Comparison of ENCODE assay signal across 8 cellular contexts in genomic region chr10:6163364-6164270, GRCh38. TPM values are rescaled to one million over a fixed set of nuclear protein-coding genes. Genes with fewer than 3 reads are reported as not detected.
DNase-seq lines count a peak whose midpoint lies in the region; ATAC-seq, FAIRE-seq and TF ChIP-seq lines count a peak whose summit lies in the region.

No MANE protein-coding gene starts in this region.

- H3K9me3 ChIP-seq in A549: no peaks in the 10 kb centered on the region

- ATAC-seq in A549 (peak; percentile 97 to 99), GM18520 (IDR thresholded peaks at IDR 0.05; ENCODE audit: unreplicated experiment) (peak; percentile 92), HG03060 (IDR thresholded peaks at IDR 0.05; ENCODE audit: low read depth, unreplicated experiment) (peak; percentile 42)

- no peak for FAIRE-seq in A549 (lab: Jason Lieb, UNC)

- WGBS in A549 (ENCODE audit: missing lambda C conversion rate): 15% methylated on average over 19 of the region's 91 CpGs

- H3K4me1 ChIP-seq in A549: peaks cover 16% of the 10 kb centered on the region; the same call in 1 of the 3 replicates

- TF ChIP-seq EP300 in A549 (IDR thresholded peaks at IDR 0.05): no peak

- POLR2A ChIA-PET in A549 (lab: Yijun Ruan, JAX): interaction anchor here (0.6 to 1.7 kb wide), 12 partner anchors 9 to 446 kb away, joined by 3 to 25 read pairs (median 4); partner anchors contain the start of genes ANKRD16, FBH1, GDI2 and PFKFB3

- peak; percentile 61 for TF ChIP-seq POLR2A in A549 (IDR thresholded peaks at IDR 0.05; ENCODE audit: low read length)

- CTCF ChIA-PET in A549 (lab: Yijun Ruan, JAX): interaction anchor here (0.7 to 2.7 kb wide), 7 partner anchors 12 to 243 kb away, joined by 3 to 15 read pairs (median 6); partner anchors contain the start of gene PFKFB3

- H3K27ac ChIP-seq in A549 (peak overlapping the region; percentile 87 to 94), cingulate gyrus (ENCODE audit: low read depth, low read length) (peak overlapping the region; percentile 88)

- H3K4me2 ChIP-seq in A549: peak overlapping the region; percentile 93

- DNase-seq in A549 (ENCODE audit: low read depth in 1 of 2, low spot score in 1 of 2) (peak; percentile 80 to 89), NCI-H226 (peak; percentile 67), left kidney (ENCODE audit: low read depth, low spot score) (peak; percentile 96)
- peak; percentile 85 to 89 for DNase-seq in activated CD4-positive, alpha-beta T cell treated with anti-CD3 and anti-CD28 coated beads for 24 hours (ENCODE audit: low read depth in 2 of 2)
- DNase-seq in stimulated activated CD4-positive, alpha-beta T cell treated with anti-CD3 and anti-CD28 coated beads, Interleukin-2, amount 100 ng/mL, for 24 hours: peak; percentile 94 to 95

- TF ChIP-seq RAD21 in A549 (conservative IDR thresholded peaks at IDR 0.05 in 1 of 2, IDR thresholded peaks at IDR 0.05 in 1 of 2): no peak

- H3K4me3 ChIP-seq in A549: peak overlapping the region; percentile 100

- no peak for TF ChIP-seq CTCF in A549 (IDR thresholded peaks at IDR 0.05)

TF ChIP-seq in A549, 52 proteins besides CTCF, POLR2A, EP300 and RAD21 (continues in another document):
- no peak for TF ChIP-seq SREBF2 (IDR thresholded peaks at IDR 0.05)
- peak; percentile 67; the same call in 1 of the 2 replicates for TF ChIP-seq EHF (CRISPR knock-in tag; IDR thresholded peaks at IDR 0.05)
- no peak for TF ChIP-seq MAFK (IDR thresholded peaks at IDR 0.05; ENCODE audit: partially characterized antibody)
- TF ChIP-seq ZFP36 (IDR thresholded peaks at IDR 0.05; ENCODE audit: borderline replicate concordance, partially characterized antibody): no peak
- TF ChIP-seq PHF8 (IDR thresholded peaks at IDR 0.05; ENCODE audit: borderline replicate concordance, low read depth): peak; percentile 95
- TF ChIP-seq HOXB13 (CRISPR knock-in tag; IDR thresholded peaks at IDR 0.05; ENCODE audit: low read depth): peak; percentile 80
- peak; percentile 79; the same call in 1 of the 2 replicates for TF ChIP-seq TP53 (CRISPR knock-in tag; IDR thresholded peaks at IDR 0.05)
- peak; percentile 98 for TF ChIP-seq BHLHE40 (IDR thresholded peaks at IDR 0.05; ENCODE audit: low read depth, low read length)
- TF ChIP-seq REST (IDR thresholded peaks at IDR 0.05): no peak
- no peak for TF ChIP-seq FOSB (CRISPR knock-in tag; IDR thresholded peaks at IDR 0.05)
- no peak for TF ChIP-seq POLR2AphosphoS2 (conservative IDR thresholded peaks at IDR 0.05; ENCODE audit: low read length)
- TF ChIP-seq ZNF302 (CRISPR knock-in tag; IDR thresholded peaks at IDR 0.05): no peak
- TF ChIP-seq ATOH8 (CRISPR knock-in tag; IDR thresholded peaks at IDR 0.05; ENCODE audit: low read depth): peak; percentile 88
- TF ChIP-seq EHMT2 (IDR thresholded peaks at IDR 0.05; ENCODE audit: low read depth): no peak
- TF ChIP-seq NR3C1 (IDR thresholded peaks at IDR 0.05): no peak
- no peak for TF ChIP-seq RFX5 (IDR thresholded peaks at IDR 0.05)
- TF ChIP-seq HDAC2 (IDR thresholded peaks at IDR 0.05): no peak
- no peak for TF ChIP-seq HES2 (IDR thresholded peaks at IDR 0.05)
- peak; percentile 65; the same call in 1 of the 2 replicates for TF ChIP-seq HEYL (CRISPR knock-in tag; IDR thresholded peaks at IDR 0.05)
- no peak for TF ChIP-seq CHD4 (IDR thresholded peaks at IDR 0.05; ENCODE audit: borderline replicate concordance)
- TF ChIP-seq ESRRA (IDR thresholded peaks at IDR 0.05; ENCODE audit: borderline replicate concordance, low read length): no peak
- TF ChIP-seq RCOR1 (IDR thresholded peaks at IDR 0.05; ENCODE audit: low read depth, low read length): no peak
- TF ChIP-seq CEBPB (IDR thresholded peaks at IDR 0.05): no peak
- TF ChIP-seq GATA3 (IDR thresholded peaks at IDR 0.05; ENCODE audit: borderline replicate concordance): peak; percentile 32; the same call in 1 of the 2 replicates
- TF ChIP-seq ZC3H11A (IDR thresholded peaks at IDR 0.05): no peak
- no peak for TF ChIP-seq CBX8 (IDR thresholded peaks at IDR 0.05)
- no peak for TF ChIP-seq TFCP2L1 (CRISPR knock-in tag; IDR thresholded peaks at IDR 0.05)
- TF ChIP-seq PBX3 (IDR thresholded peaks at IDR 0.05): no peak
- TF ChIP-seq BCL3 (IDR thresholded peaks at IDR 0.05): peak; percentile 72; the same call in 1 of the 3 replicates
- TF ChIP-seq SMC3 (IDR thresholded peaks at IDR 0.05): no peak
- TF ChIP-seq NFE2L2 (conservative IDR thresholded peaks at IDR 0.05; ENCODE audit: low read length): no peak
- peak; percentile 99 for TF ChIP-seq MAX (IDR thresholded peaks at IDR 0.05)
- TF ChIP-seq FOXS1 (CRISPR knock-in tag; IDR thresholded peaks at IDR 0.05): peak; percentile 59; the same call in 1 of the 2 replicates
- peak; percentile 93 for TF ChIP-seq HOXB5 (CRISPR knock-in tag; IDR thresholded peaks at IDR 0.05)
- no peak for TF ChIP-seq KDM1A (IDR thresholded peaks at IDR 0.05; ENCODE audit: low read depth)
- no peak for TF ChIP-seq ZSCAN20 (CRISPR knock-in tag; IDR thresholded peaks at IDR 0.05)
- peak; percentile 84; the same call in 1 of the 2 replicates for TF ChIP-seq MYC (IDR thresholded peaks at IDR 0.05; ENCODE audit: borderline replicate concordance, low read length)

RNA-seq across cellular contexts. Expression of gene PFKFB3, which starts 39.1 kb away (rescaled TPM):
- polyA plus RNA-seq in A549 (2011; rRNA removed) (139 and 151 TPM in 2 replicates), A549 (2017; fragmentation: RNase III; extraction: RNeasy Plus Mini Kit Qiagen cat#74134 plus additional on column Dnase treatment) (200 to 232 TPM (median 220 TPM) in 3 replicates)
- 236 and 256 TPM in 2 replicates for polyA plus RNA-seq in A549 (2012; cell fraction: cytosol; rRNA removed)
- 551 and 642 TPM in 2 replicates for polyA plus RNA-seq in A549 (2012; cell fraction: nucleus; rRNA removed)
- polyA minus RNA-seq in A549 (2011; rRNA and poly(A)+ RNA removed): 127 and 177 TPM in 2 replicates

Comparison
In these comparisons a context has a peak if more than half of its experiments do, and no peak if none do; other contexts are left out.
1. Peak in every context shown above with its lines: DNase-seq, ATAC-seq, H3K4me3 ChIP-seq and H3K27ac ChIP-seq.
2. ATAC-seq: peak in every context shown above with its lines; median percentile 98 in A549; 92 in GM18520; 42 in HG03060.